Comparison of ENCODE assay signal across 8 cellular contexts in the genomic region with DNA sequence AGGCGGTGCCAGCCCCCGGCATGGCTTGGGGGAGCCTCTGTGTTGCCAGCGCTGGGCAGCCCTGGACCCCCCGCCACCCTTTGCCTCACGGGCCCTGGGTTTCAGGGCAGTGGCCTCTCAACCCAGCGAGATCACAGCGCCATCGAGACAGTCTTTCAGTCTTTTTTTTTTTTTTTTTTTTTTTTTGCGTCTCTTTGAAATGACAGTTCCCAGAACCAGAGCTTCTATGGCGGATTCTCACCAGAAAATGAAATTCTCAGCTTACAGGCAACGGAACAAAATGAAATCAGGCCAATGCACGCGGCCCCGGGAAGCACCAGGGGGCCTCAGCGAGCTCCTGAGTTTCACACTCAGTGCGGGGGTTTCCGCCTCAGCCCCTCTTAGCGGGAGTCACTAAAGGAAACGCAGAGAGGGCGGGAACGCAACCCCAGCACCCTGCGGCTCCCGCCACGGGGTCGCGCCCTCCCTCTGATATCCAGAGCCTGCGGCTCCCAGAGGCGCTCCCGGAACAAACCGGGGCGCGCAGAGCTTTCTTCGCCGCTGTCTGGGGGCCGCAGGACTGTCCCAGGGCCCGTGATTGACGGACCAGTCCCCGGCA. TPM values are rescaled to one million over a fixed set of nuclear protein-coding genes. Genes with fewer than 3 reads are reported as not detected.
DNase-seq lines count a peak whose midpoint lies in the region; ATAC-seq and TF ChIP-seq lines count a peak whose summit lies in the region.

No MANE protein-coding gene starts in this region.

- H3K9me3 Mint-ChIP-seq in endodermal cell = no peaks in the 10 kb centered on the region

- 0 to 6% methylated on average over 17 to 38 of the region's 38 CpGs for WGBS in endodermal cell (ENCODE audit: insufficient coverage in 1 of 2, insufficient read length in 1 of 2), 2 experiments
- 0 to 3% methylated on average over 31 to 36 of the region's 38 CpGs for WGBS in mesodermal cell (ENCODE audit: insufficient coverage in 2 of 2), 2 experiments

- peak; percentile 74 for TF ChIP-seq CTCF in endodermal cell (conservative IDR thresholded peaks at IDR 0.05)

- H3K27ac ChIP-seq in endodermal cell (ENCODE audit: low read depth, low read length) (no peak overlapping the region), mesodermal cell (ENCODE audit: low read depth, low read length, severe bottlenecking) (peak overlapping the region; percentile 94)

- H3K4me1 Mint-ChIP-seq in endodermal cell = peaks cover 9% of the 10 kb centered on the region

- H3K27me3 Mint-ChIP-seq in endodermal cell (ENCODE audit: insufficient read depth) = no peaks in the 10 kb centered on the region

- peak; percentile 78 for DNase-seq in AG20443 (ENCODE audit: low spot score)
- peak; percentile 47 for DNase-seq in GOT3 (lab: John Stamatoyannopoulos, UW)
- DNase-seq in NCI-H524 treated with DMSO at 0.1 percent for 48 hours (lab: John Stamatoyannopoulos, UW) = peak; percentile 28
- DNase-seq in activated CD8-positive, alpha-beta memory T cell treated with anti-CD3 and anti-CD28 coated beads, Interleukin-2, amount 50 U/mL, for 1 hour (ENCODE audit: extremely low read depth) = peak; percentile 74
- no peak for DNase-seq in endodermal cell
- peak; percentile 44 for DNase-seq in stimulated activated CD8-positive, alpha-beta memory T cell treated with anti-CD3 and anti-CD28 coated beads, Interleukin-15, amount 100 ng/mL, for 24 hours (ENCODE audit: low read depth)

- H3K4me1 ChIP-seq in endodermal cell (ENCODE audit: control insufficient read depth, insufficient read depth, low read length) (peaks cover 5% of the 10 kb centered on the region), mesodermal cell (ENCODE audit: control insufficient read depth, insufficient read depth, low read length, poor library complexity, severe bottlenecking) (peaks cover 38% of the 10 kb centered on the region)

- ATAC-seq in HG02884 (IDR thresholded peaks at IDR 0.05; ENCODE audit: unreplicated experiment) = no peak

- H3K36me3 ChIP-seq in endodermal cell (ENCODE audit: control insufficient read depth, insufficient read depth, low read length) = no peaks in the 10 kb centered on the region
- H3K36me3 ChIP-seq in mesodermal cell (ENCODE audit: control insufficient read depth, insufficient read depth, low read length) = no peaks in the 10 kb centered on the region

- H3K9me3 ChIP-seq in endodermal cell (ENCODE audit: control insufficient read depth, low read length) (no peaks in the 10 kb centered on the region), mesodermal cell (ENCODE audit: control insufficient read depth, low read length) (no peaks in the 10 kb centered on the region)

- peak overlapping the region; percentile 83 for H3K27ac Mint-ChIP-seq in endodermal cell

- H3K4me3 Mint-ChIP-seq in endodermal cell = peak overlapping the region; percentile 63

- H3K27me3 ChIP-seq in endodermal cell (ENCODE audit: control insufficient read depth, insufficient read depth, low read length, poor library complexity, severe bottlenecking) = no peaks in the 10 kb centered on the region

- no peaks in the 10 kb centered on the region for H3K36me3 Mint-ChIP-seq in endodermal cell (ENCODE audit: low read depth)

- H3K4me3 ChIP-seq in endodermal cell (ENCODE audit: low read length) (peak overlapping the region; percentile 72), mesodermal cell (ENCODE audit: extremely low read depth, insufficient read depth, low read length, poor library complexity, severe bottlenecking) (peak overlapping the region; percentile 36)

- H3K9ac ChIP-seq in endodermal cell (ENCODE audit: extremely low read depth, low read length, poor library complexity, severe bottlenecking) = peak overlapping the region; percentile 11

RNA-seq across cellular contexts. Expression of gene COL6A1, which starts 8.0 kb away (rescaled TPM):
- total RNA-seq in endodermal cell = 100 to 1,000 TPM; 232 to 407 TPM
- 172 TPM for polyA plus RNA-seq in endodermal cell (2013, experiment 1 of 2)
- polyA plus RNA-seq in endodermal cell (2013, experiment 2 of 2) = 154 TPM
- 309 TPM for polyA plus RNA-seq in mesodermal cell (2013, experiment 1 of 2)
- 301 TPM for polyA plus RNA-seq in mesodermal cell (2013, experiment 2 of 2)
